Comparison of ENCODE assay signal across 20 cellular contexts in the genomic region with DNA sequence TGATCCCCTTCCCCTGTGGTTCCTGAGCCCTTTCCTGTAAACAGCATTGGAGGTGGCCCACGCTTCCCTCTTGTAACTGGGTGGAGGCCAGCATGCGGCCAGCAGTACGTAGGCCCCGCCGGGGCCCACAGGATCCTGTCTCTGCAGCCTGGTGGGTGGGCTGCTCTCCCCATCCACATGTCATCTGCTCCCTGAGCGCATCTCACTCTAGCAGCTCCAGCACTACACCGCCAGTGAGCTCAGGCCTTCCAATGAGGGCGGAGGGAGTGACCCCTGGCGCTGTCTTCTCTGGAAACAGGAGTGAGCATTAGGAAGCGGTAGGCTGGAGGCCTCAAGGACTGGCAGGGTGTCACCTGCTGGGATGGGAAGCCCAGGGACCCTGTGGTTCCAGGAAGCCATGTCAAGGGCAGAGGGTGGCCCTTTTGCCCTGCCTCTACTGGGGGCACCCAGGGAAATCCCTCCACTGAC.
DNase-seq lines count a peak whose midpoint lies in the region; ATAC-seq and TF ChIP-seq lines count a peak whose summit lies in the region.
"Had no signal": no experiment of that assay in that cellular context is flagged by ENCODE, and none has a peak within 500 bp of the region (broad histone marks: within the 10 kb centered on the region; RNA-seq: fewer than 3 reads in every experiment).

No MANE protein-coding gene starts in this region.

- H3K4me1 Mint-ChIP-seq in CD14-positive monocyte, result peaks cover 6% of the 10 kb centered on the region
- H3K4me1 Mint-ChIP-seq in immature natural killer cell, result peaks cover 10 to 18% of the 10 kb centered on the region in 2 donors

- H3K4me3 ChIP-seq in BE2C (ENCODE audit: low read depth, low read length) (no peak overlapping the region), lower lobe of right lung (no peak overlapping the region), transverse colon (no peak overlapping the region)
- H3K4me3 ChIP-seq: SK-N-MC had no signal

- intact Hi-C loops in CD14-positive monocyte (cut with micrococcal nuclease) (no loop called here), lower lobe of right lung (cut with DNase I) (no loop called here), transverse colon (cut with DNase I; ENCODE audit: low total_unique reads) (no loop called here)

- H3K9me3 Mint-ChIP-seq in CD14-positive monocyte, result no peaks in the 10 kb centered on the region
- H3K9me3 Mint-ChIP-seq in immature natural killer cell, result no peaks in the 10 kb centered on the region

- in situ Hi-C loops in transverse colon (cut with MboI; ENCODE audit: low pct_ligation_motif_present in 1 of 4, low pct_unique_long_range_greater_than_20kb in 1 of 4, low sequenced_read_pairs in 3 of 4), result no loop called here

- DNase-seq in BE2C (peak; percentile 14), CD14-positive monocyte (ENCODE audit: low spot score) (peak; percentile 41), SK-N-DZ (ENCODE audit: low spot score) (peak; percentile 34), lower lobe of right lung (peak; percentile 20), dermis blood vessel endothelial cell (no peak), transverse colon (no peak), immature natural killer cell (no peak), NCI-H2227 (lab: John Stamatoyannopoulos, UW; ENCODE audit: unreplicated experiment) (no peak)
- DNase-seq: ACHN, DMS 273 treated with DMSO at 0.1 percent for 48 hours, GF-D8, H7, KG1, NCI-H1105 treated with DMSO at 0.1 percent for 48 hours, NCI-H1694, NCI-H2081 treated with DMSO at 0.1 percent for 48 hours, NCI-H82, PC-3 had no signal

- H3K27me3 Mint-ChIP-seq in CD14-positive monocyte (ENCODE audit: low read depth in 3 of 3) (peaks cover 0 to 2% (median 0%) of the 10 kb centered on the region in 3 donors), immature natural killer cell (ENCODE audit: low read depth in 3 of 3) (peaks cover 0 to 1% (median 0%) of the 10 kb centered on the region in 3 donors)

- WGBS in transverse colon (ENCODE audit: low coverage in 1 of 2), 2 donors, result 99% methylated on average over 10 of the region's 10 CpGs; no CpG with 5 or more reads in 1 of the 2 donors

- H3K27ac ChIP-seq in lower lobe of right lung, result no peak overlapping the region
- no peak overlapping the region for H3K27ac ChIP-seq in transverse colon
- H3K27ac ChIP-seq: C4-2B, SK-N-MC had no signal

- H3K27me3 ChIP-seq in BE2C, result no peaks in the 10 kb centered on the region
- no peaks in the 10 kb centered on the region for H3K27me3 ChIP-seq in lower lobe of right lung (ENCODE audit: low read depth)
- no peaks in the 10 kb centered on the region for H3K27me3 ChIP-seq in transverse colon

- H3K4me1 ChIP-seq in BE2C (no peaks in the 10 kb centered on the region), lower lobe of right lung (no peaks in the 10 kb centered on the region), transverse colon (peaks cover 0 to 11% (median 2%) of the 10 kb centered on the region in 4 donors)

- H3K36me3 ChIP-seq in BE2C, result no peaks in the 10 kb centered on the region
- no peaks in the 10 kb centered on the region for H3K36me3 ChIP-seq in lower lobe of right lung
- no peaks in the 10 kb centered on the region for H3K36me3 ChIP-seq in transverse colon

- peak in 1 of 2 donors; percentile 17 for ATAC-seq in lower lobe of right lung
- ATAC-seq: PC-3 had no signal

- H3K9me3 ChIP-seq in BE2C, result no peaks in the 10 kb centered on the region
- no peaks in the 10 kb centered on the region for H3K9me3 ChIP-seq in lower lobe of right lung
- no peaks in the 10 kb centered on the region for H3K9me3 ChIP-seq in transverse colon

- peaks cover 12 to 24% of the 10 kb centered on the region in 2 donors for H3K36me3 Mint-ChIP-seq in CD14-positive monocyte
- peaks cover 0 to 4% (median 0%) of the 10 kb centered on the region in 3 donors for H3K36me3 Mint-ChIP-seq in immature natural killer cell

- no peak for TF ChIP-seq EP300 in transverse colon (IDR thresholded peaks at IDR 0.05; ENCODE audit: low read depth)

- no peak for TF ChIP-seq CTCF in BE2C (IDR thresholded peaks at IDR 0.05; ENCODE audit: low read depth, low read length)
- no peak for TF ChIP-seq CTCF in CD14-positive monocyte (IDR thresholded peaks at IDR 0.05)
- no peak for TF ChIP-seq CTCF in lower lobe of right lung (IDR thresholded peaks at IDR 0.05)
- TF ChIP-seq CTCF in transverse colon (IDR thresholded peaks at IDR 0.05), result no peak

- H3K27ac Mint-ChIP-seq in CD14-positive monocyte, result peak overlapping the region in 3 of 7 donors; percentile 50 to 83 (median 57)
- no peak overlapping the region for H3K27ac Mint-ChIP-seq in immature natural killer cell

- H3K4me3 Mint-ChIP-seq in CD14-positive monocyte (no peak overlapping the region), immature natural killer cell (no peak overlapping the region)

- TF ChIP-seq POLR2A in transverse colon (IDR thresholded peaks at IDR 0.05), result no peak

Comparison
In these comparisons a context has a peak if more than half of its experiments do, and no peak if none do; other contexts are left out.
1. DNase-seq: peak in BE2C (single experiment), CD14-positive monocyte (single experiment), SK-N-DZ (single experiment) and lower lobe of right lung (single experiment); none in dermis blood vessel endothelial cell (single experiment), transverse colon (single experiment), immature natural killer cell (0 of 3) and NCI-H2227 (single experiment).